Comparison of ENCODE assay signal across 13 cellular contexts in the genomic region with DNA sequence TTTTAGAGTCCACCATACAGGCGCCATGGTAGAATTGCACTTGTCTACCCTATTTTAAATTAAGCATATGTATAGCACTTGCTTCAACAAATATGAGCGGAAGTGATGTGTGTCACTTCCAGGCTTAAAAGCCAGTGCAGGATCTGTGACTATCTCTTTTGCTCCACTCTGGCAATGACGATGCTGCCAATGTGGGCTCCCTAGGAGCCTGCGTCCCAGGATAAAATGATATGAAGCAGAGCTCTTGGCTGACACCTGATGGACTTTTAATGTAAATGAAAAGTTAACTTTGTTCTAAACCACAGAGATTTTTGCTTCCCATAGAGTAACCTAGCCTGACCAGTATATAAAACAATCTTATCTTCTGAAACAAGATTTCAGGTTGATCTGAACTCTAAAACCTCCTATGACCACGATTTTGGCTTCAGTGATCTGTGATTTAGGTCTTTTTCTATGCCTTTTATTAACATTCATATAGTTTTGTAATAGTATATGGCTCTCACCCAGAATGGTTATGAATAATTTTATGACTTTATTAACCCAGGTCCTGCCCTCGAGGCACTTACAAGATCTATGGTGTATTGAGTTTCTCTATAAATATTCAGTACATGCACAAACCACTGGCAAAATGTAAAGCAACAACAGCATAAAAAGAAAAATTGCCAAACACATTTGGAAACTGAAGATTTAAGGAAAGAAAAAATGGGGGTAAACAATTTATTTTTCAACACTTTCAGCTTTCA.
DNase-seq lines count a peak whose midpoint lies in the region; TF ChIP-seq lines count a peak whose summit lies in the region.
"Had no signal": no experiment of that assay in that cellular context is flagged by ENCODE, and none has a peak within 500 bp of the region (broad histone marks: within the 10 kb centered on the region; RNA-seq: fewer than 3 reads in every experiment).

No MANE protein-coding gene starts in this region.

- no peak overlapping the region for H2AFZ ChIP-seq in neural cell (ENCODE audit: low read depth, low read length)

- no peak overlapping the region for H3K4me2 ChIP-seq in neural cell (ENCODE audit: low read length)

- H3K36me3 ChIP-seq in H7 (replicated peaks; ENCODE audit: control insufficient read depth, insufficient read depth, low read length) (no peaks in the 10 kb centered on the region), neural cell (ENCODE audit: insufficient read depth, low read length) (no peaks in the 10 kb centered on the region)

- no peaks in the 10 kb centered on the region for H4K20me1 ChIP-seq in neural cell (ENCODE audit: insufficient read depth)

- TF ChIP-seq RAD21 in neural cell (conservative IDR thresholded peaks at IDR 0.05), result peak; percentile 15

- peak; percentile 0 for DNase-seq in H7
- DNase-seq in NCI-H2227 treated with DMSO at 0.1 percent for 48 hours (lab: John Stamatoyannopoulos, UW), result peak; percentile 26
- peak; percentile 1 for DNase-seq in astrocyte of the spinal cord (ENCODE audit: low read depth, low spot score)
- no peak for DNase-seq in hippocampal formation (lab: John Stamatoyannopoulos, UW)
- no peak for DNase-seq in amygdala (lab: John Stamatoyannopoulos, UW)
- DNase-seq in activated gamma-delta T cell treated with Interleukin-2 at 50 U/mL for 16 hours, result no peak
- no peak for DNase-seq in NCI-H187 treated with DMSO at 0.1 percent for 48 hours (lab: John Stamatoyannopoulos, UW)
- DNase-seq: activated CD8-positive, alpha-beta memory T cell treated with anti-CD3 and anti-CD28 coated beads, Interleukin-2, amount 10 ng/mL, durations not matched to agents 7 days and 5 days; DMS79; erythroblast; kidney; T-helper 9 cell had no signal

- H3K4me3 ChIP-seq in H7 (ENCODE audit: insufficient read depth, low read depth, low read length) (no peak overlapping the region), astrocyte of the spinal cord (ENCODE audit: low read depth, low read length) (no peak overlapping the region), neural cell (ENCODE audit: low read length) (no peak overlapping the region)

- H3K27ac ChIP-seq in neural cell (ENCODE audit: low read length), result no peak overlapping the region

- no peaks in the 10 kb centered on the region for H3K9me2 ChIP-seq in neural cell (ENCODE audit: insufficient read depth, low read length)

- TF ChIP-seq CTCF in astrocyte of the spinal cord (IDR thresholded peaks at IDR 0.05; ENCODE audit: low read depth, low read length) (peak; percentile 15), neural cell (IDR thresholded peaks at IDR 0.05; ENCODE audit: poor library complexity, severe bottlenecking) (peak; percentile 34)

- in situ Hi-C loops in astrocyte of the spinal cord (cut with HindIII; ENCODE audit: low sequenced_read_pairs), result no loop called here

- H3K79me2 ChIP-seq in neural cell (replicated peaks; ENCODE audit: insufficient read depth, low read length), result no peaks in the 10 kb centered on the region

- H3F3A ChIP-seq in neural cell (ENCODE audit: insufficient read depth, low read length, poor library complexity, severe bottlenecking), result no peaks in the 10 kb centered on the region

- no peak overlapping the region for H3K9ac ChIP-seq in neural cell (ENCODE audit: low read length)

- H3K9me3 ChIP-seq in neural cell (ENCODE audit: low read length), result no peaks in the 10 kb centered on the region

- H3K27me3 ChIP-seq in H7 (ENCODE audit: control insufficient read depth, insufficient read depth, low read length) (no peaks in the 10 kb centered on the region), neural cell (ENCODE audit: insufficient read depth, low read depth, low read length) (no peaks in the 10 kb centered on the region)

- TF ChIP-seq EP300 in neural cell (conservative IDR thresholded peaks at IDR 0.05; ENCODE audit: poor library complexity, severe bottlenecking), result no peak

TF ChIP-seq in neural cell, 6 proteins besides CTCF, POLR2A, EP300 and RAD21:
- TF ChIP-seq POLR2AphosphoS5 (IDR thresholded peaks at IDR 0.05), result no peak
- no peak for TF ChIP-seq SMC3 (conservative IDR thresholded peaks at IDR 0.05; ENCODE audit: poor library complexity)
- no peak for TF ChIP-seq TAF1 (IDR thresholded peaks at IDR 0.05; ENCODE audit: low read depth)
- TF ChIP-seq, protein P1, sequence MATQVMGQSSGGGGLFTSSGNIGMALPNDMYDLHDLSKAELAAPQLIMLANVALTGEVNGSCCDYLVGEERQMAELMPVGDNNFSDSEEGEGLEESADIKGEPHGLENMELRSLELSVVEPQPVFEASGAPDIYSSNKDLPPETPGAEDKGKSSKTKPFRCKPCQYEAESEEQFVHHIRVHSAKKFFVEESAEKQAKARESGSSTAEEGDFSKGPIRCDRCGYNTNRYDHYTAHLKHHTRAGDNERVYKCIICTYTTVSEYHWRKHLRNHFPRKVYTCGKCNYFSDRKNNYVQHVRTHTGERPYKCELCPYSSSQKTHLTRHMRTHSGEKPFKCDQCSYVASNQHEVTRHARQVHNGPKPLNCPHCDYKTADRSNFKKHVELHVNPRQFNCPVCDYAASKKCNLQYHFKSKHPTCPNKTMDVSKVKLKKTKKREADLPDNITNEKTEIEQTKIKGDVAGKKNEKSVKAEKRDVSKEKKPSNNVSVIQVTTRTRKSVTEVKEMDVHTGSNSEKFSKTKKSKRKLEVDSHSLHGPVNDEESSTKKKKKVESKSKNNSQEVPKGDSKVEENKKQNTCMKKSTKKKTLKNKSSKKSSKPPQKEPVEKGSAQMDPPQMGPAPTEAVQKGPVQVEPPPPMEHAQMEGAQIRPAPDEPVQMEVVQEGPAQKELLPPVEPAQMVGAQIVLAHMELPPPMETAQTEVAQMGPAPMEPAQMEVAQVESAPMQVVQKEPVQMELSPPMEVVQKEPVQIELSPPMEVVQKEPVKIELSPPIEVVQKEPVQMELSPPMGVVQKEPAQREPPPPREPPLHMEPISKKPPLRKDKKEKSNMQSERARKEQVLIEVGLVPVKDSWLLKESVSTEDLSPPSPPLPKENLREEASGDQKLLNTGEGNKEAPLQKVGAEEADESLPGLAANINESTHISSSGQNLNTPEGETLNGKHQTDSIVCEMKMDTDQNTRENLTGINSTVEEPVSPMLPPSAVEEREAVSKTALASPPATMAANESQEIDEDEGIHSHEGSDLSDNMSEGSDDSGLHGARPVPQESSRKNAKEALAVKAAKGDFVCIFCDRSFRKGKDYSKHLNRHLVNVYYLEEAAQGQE (IDR thresholded peaks at IDR 0.05; ENCODE audit: borderline replicate concordance), result no peak
- no peak for TF ChIP-seq EZH2 (IDR thresholded peaks at IDR 0.05; ENCODE audit: borderline replicate concordance, insufficient read depth, low read length, poor library complexity, severe bottlenecking)

Comparison
In these comparisons a context has a peak if more than half of its experiments do, and no peak if none do; other contexts are left out.
1. DNase-seq: peak in H7 (single experiment), NCI-H2227 treated with DMSO at 0.1 percent for 48 hours (single experiment) and astrocyte of the spinal cord (single experiment); none in hippocampal formation (0 of 2), amygdala (0 of 56), activated gamma-delta T cell treated with Interleukin-2 at 50 U/mL for 16 hours (single experiment) and NCI-H187 treated with DMSO at 0.1 percent for 48 hours (single experiment).